ENCODE assay signal across 1 cellular context in the genomic region with DNA sequence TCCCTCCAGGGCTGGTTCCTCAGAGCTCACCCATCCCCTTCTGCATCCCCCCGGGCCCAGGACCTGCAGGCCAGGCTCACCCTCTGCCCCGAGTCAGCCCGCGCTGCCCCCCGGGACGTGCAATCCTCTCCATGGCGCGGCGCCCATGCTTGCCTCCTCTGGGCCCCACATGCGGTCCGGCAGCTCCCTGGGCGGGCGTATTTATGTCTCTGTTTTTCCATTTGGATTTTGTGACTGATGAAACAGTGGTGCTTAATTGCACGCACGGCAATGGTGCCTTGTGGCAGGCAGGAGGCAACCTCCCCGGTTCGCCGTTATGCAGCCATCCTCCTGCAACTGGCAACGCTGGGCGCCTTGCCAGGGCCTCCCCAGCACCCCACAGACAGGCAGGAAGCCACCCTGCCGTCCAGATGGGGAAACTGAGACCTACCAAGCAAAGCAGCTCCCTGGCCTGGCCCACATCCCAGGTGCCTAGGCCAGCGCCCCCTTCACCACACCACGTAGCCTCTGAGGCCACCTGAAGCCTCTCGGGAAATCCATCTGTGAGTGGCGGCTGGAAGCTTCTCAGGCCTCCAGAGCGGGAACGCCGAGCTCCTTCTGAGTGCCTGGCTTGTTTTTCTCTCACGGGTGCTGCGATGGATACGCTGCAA.
TF ChIP-seq lines count a peak whose summit lies in the region.

No MANE protein-coding gene starts in this region.

TF ChIP-seq in WTC11, 78 proteins besides CTCF, POLR2A, EP300 and RAD21 (continued from another document):
- TF ChIP-seq, protein P1, sequence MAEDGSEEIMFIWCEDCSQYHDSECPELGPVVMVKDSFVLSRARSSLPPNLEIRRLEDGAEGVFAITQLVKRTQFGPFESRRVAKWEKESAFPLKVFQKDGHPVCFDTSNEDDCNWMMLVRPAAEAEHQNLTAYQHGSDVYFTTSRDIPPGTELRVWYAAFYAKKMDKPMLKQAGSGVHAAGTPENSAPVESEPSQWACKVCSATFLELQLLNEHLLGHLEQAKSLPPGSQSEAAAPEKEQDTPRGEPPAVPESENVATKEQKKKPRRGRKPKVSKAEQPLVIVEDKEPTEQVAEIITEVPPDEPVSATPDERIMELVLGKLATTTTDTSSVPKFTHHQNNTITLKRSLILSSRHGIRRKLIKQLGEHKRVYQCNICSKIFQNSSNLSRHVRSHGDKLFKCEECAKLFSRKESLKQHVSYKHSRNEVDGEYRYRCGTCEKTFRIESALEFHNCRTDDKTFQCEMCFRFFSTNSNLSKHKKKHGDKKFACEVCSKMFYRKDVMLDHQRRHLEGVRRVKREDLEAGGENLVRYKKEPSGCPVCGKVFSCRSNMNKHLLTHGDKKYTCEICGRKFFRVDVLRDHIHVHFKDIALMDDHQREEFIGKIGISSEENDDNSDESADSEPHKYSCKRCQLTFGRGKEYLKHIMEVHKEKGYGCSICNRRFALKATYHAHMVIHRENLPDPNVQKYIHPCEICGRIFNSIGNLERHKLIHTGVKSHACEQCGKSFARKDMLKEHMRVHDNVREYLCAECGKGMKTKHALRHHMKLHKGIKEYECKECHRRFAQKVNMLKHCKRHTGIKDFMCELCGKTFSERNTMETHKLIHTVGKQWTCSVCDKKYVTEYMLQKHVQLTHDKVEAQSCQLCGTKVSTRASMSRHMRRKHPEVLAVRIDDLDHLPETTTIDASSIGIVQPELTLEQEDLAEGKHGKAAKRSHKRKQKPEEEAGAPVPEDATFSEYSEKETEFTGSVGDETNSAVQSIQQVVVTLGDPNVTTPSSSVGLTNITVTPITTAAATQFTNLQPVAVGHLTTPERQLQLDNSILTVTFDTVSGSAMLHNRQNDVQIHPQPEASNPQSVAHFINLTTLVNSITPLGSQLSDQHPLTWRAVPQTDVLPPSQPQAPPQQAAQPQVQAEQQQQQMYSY (CRISPR knock-in tag; IDR thresholded peaks at IDR 0.05): no peak
- TF ChIP-seq, protein P2, sequence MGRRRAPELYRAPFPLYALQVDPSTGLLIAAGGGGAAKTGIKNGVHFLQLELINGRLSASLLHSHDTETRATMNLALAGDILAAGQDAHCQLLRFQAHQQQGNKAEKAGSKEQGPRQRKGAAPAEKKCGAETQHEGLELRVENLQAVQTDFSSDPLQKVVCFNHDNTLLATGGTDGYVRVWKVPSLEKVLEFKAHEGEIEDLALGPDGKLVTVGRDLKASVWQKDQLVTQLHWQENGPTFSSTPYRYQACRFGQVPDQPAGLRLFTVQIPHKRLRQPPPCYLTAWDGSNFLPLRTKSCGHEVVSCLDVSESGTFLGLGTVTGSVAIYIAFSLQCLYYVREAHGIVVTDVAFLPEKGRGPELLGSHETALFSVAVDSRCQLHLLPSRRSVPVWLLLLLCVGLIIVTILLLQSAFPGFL (CRISPR knock-in tag; IDR thresholded peaks at IDR 0.05; ENCODE audit: borderline replicate concordance): no peak
- TF ChIP-seq, protein P3, sequence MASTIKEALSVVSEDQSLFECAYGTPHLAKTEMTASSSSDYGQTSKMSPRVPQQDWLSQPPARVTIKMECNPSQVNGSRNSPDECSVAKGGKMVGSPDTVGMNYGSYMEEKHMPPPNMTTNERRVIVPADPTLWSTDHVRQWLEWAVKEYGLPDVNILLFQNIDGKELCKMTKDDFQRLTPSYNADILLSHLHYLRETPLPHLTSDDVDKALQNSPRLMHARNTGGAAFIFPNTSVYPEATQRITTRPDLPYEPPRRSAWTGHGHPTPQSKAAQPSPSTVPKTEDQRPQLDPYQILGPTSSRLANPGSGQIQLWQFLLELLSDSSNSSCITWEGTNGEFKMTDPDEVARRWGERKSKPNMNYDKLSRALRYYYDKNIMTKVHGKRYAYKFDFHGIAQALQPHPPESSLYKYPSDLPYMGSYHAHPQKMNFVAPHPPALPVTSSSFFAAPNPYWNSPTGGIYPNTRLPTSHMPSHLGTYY (CRISPR knock-in tag; IDR thresholded peaks at IDR 0.05): no peak
- TF ChIP-seq, protein P4, sequence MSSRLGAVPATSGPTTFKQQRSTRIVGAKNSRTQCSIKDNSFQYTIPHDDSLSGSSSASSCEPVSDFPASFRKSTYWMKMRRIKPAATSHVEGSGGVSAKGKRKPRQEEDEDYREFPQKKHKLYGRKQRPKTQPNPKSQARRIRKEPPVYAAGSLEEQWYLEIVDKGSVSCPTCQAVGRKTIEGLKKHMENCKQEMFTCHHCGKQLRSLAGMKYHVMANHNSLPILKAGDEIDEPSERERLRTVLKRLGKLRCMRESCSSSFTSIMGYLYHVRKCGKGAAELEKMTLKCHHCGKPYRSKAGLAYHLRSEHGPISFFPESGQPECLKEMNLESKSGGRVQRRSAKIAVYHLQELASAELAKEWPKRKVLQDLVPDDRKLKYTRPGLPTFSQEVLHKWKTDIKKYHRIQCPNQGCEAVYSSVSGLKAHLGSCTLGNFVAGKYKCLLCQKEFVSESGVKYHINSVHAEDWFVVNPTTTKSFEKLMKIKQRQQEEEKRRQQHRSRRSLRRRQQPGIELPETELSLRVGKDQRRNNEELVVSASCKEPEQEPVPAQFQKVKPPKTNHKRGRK (CRISPR knock-in tag; IDR thresholded peaks at IDR 0.05; ENCODE audit: borderline replicate concordance): no peak
- TF ChIP-seq, protein P5, sequence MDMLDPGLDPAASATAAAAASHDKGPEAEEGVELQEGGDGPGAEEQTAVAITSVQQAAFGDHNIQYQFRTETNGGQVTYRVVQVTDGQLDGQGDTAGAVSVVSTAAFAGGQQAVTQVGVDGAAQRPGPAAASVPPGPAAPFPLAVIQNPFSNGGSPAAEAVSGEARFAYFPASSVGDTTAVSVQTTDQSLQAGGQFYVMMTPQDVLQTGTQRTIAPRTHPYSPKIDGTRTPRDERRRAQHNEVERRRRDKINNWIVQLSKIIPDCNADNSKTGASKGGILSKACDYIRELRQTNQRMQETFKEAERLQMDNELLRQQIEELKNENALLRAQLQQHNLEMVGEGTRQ (CRISPR knock-in tag; IDR thresholded peaks at IDR 0.05): no peak
- TF ChIP-seq, protein P6, sequence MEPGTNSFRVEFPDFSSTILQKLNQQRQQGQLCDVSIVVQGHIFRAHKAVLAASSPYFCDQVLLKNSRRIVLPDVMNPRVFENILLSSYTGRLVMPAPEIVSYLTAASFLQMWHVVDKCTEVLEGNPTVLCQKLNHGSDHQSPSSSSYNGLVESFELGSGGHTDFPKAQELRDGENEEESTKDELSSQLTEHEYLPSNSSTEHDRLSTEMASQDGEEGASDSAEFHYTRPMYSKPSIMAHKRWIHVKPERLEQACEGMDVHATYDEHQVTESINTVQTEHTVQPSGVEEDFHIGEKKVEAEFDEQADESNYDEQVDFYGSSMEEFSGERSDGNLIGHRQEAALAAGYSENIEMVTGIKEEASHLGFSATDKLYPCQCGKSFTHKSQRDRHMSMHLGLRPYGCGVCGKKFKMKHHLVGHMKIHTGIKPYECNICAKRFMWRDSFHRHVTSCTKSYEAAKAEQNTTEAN (CRISPR knock-in tag; IDR thresholded peaks at IDR 0.05): no peak
- TF ChIP-seq, protein P7, sequence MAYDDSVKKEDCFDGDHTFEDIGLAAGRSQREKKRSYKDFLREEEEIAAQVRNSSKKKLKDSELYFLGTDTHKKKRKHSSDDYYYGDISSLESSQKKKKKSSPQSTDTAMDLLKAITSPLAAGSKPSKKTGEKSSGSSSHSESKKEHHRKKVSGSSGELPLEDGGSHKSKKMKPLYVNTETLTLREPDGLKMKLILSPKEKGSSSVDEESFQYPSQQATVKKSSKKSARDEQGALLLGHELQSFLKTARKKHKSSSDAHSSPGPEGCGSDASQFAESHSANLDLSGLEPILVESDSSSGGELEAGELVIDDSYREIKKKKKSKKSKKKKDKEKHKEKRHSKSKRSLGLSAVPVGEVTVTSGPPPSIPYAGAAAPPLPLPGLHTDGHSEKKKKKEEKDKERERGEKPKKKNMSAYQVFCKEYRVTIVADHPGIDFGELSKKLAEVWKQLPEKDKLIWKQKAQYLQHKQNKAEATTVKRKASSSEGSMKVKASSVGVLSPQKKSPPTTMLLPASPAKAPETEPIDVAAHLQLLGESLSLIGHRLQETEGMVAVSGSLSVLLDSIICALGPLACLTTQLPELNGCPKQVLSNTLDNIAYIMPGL (CRISPR knock-in tag; IDR thresholded peaks at IDR 0.05): no peak
- TF ChIP-seq, protein P8, sequence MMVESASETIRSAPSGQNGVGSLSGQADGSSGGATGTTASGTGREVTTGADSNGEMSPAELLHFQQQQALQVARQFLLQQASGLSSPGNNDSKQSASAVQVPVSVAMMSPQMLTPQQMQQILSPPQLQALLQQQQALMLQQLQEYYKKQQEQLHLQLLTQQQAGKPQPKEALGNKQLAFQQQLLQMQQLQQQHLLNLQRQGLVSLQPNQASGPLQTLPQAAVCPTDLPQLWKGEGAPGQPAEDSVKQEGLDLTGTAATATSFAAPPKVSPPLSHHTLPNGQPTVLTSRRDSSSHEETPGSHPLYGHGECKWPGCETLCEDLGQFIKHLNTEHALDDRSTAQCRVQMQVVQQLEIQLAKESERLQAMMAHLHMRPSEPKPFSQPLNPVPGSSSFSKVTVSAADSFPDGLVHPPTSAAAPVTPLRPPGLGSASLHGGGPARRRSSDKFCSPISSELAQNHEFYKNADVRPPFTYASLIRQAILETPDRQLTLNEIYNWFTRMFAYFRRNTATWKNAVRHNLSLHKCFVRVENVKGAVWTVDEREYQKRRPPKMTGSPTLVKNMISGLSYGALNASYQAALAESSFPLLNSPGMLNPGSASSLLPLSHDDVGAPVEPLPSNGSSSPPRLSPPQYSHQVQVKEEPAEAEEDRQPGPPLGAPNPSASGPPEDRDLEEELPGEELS (CRISPR knock-in tag; IDR thresholded peaks at IDR 0.05): no peak
- TF ChIP-seq NR2C2 (CRISPR knock-in tag; IDR thresholded peaks at IDR 0.05): no peak
- TF ChIP-seq, protein P9, sequence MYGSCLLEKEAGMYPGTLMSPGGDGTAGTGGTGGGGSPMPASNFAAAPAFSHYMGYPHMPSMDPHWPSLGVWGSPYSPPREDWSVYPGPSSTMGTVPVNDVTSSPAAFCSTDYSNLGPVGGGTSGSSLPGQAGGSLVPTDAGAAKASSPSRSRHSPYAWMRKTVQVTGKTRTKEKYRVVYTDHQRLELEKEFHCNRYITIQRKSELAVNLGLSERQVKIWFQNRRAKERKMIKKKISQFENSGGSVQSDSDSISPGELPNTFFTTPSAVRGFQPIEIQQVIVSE (CRISPR knock-in tag; IDR thresholded peaks at IDR 0.05; ENCODE audit: borderline replicate concordance): no peak
